In the genomic region with DNA sequence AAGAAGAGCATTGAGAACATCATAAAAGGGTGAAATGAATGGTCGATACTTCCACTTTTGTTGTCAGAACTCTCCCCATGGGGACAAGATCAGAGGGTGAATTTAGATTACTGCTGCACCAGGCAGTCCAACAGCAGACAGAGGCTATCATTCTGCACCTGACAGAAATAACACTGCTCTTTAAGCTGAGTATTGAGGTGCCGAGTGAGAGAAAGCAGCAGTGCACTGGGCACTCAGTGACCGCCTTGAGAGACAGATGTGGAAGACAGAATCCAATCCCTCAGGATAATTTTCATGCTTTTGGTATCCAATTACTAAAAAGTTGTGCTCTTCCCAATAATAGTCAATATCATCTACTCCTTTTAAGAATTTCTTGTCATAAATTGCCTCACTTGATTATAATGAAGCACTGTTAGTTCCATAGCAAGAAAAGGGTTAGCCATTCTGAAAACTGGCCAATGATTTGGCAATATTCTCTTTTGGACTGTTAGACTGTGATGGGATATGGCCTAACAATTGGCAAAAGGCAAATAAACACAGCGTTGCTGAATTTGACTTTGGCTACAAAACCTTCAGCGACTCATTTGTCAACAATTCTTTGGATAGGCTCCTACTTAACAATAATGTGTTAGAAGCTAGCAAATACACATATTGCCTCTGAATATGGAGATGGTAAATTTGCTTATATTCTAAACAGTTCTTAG, we compare ENCODE assay signal across 16 cellular contexts. TPM values are rescaled to one million over a fixed set of nuclear protein-coding genes. Genes with fewer than 3 reads are reported as not detected.
DNase-seq lines count a peak whose midpoint lies in the region; ATAC-seq and TF ChIP-seq lines count a peak whose summit lies in the region.
"Had no signal": no experiment of that assay in that cellular context is flagged by ENCODE, and none has a peak within 500 bp of the region (broad histone marks: within the 10 kb centered on the region; RNA-seq: fewer than 3 reads in every experiment).

No MANE protein-coding gene starts in this region.

- H3F3A ChIP-seq in smooth muscle cell (ENCODE audit: low read depth), result peaks cover 4% of the 10 kb centered on the region

- no peaks in the 10 kb centered on the region for H3K27me3 ChIP-seq in right cardiac atrium (ENCODE audit: control insufficient read depth, insufficient read depth)
- H3K27me3 ChIP-seq in smooth muscle cell (ENCODE audit: low read depth), result no peaks in the 10 kb centered on the region
- H3K27me3 ChIP-seq: BLaER1 treated with 17β-estradiol and CSF1 and Interleukin-3, amounts not matched to agents 10 nM and 100 nM; pancreas had no signal

- H3K4me1 ChIP-seq in right cardiac atrium (ENCODE audit: control insufficient read depth, insufficient read depth, low read length), result peaks cover 8% of the 10 kb centered on the region
- H3K4me1 ChIP-seq in smooth muscle cell (ENCODE audit: low read depth), result peaks cover 3% of the 10 kb centered on the region
- H3K4me1 ChIP-seq: BLaER1 treated with 17β-estradiol and CSF1 and Interleukin-3, amounts not matched to agents 10 nM and 100 nM; pancreas had no signal

- H3K36me3 ChIP-seq in smooth muscle cell (ENCODE audit: low read depth), result no peaks in the 10 kb centered on the region
- H3K36me3 ChIP-seq: BLaER1 treated with 17β-estradiol and CSF1 and Interleukin-3, amounts not matched to agents 10 nM and 100 nM; pancreas had no signal

- H3K79me2 ChIP-seq in smooth muscle cell (ENCODE audit: low read depth), result peaks cover 94% of the 10 kb centered on the region

- no peak overlapping the region for H2AFZ ChIP-seq in smooth muscle cell (ENCODE audit: low read depth)

- peak; percentile 89 to 92 for ATAC-seq in right cardiac atrium

- no peak overlapping the region for H3K9ac ChIP-seq in smooth muscle cell (ENCODE audit: low read depth)
- H3K9ac ChIP-seq: BLaER1 treated with 17β-estradiol and CSF1 and Interleukin-3, amounts not matched to agents 10 nM and 100 nM had no signal

- peak overlapping the region; percentile 94 for H3K4me2 ChIP-seq in smooth muscle cell
- H3K4me2 ChIP-seq: BLaER1 treated with 17β-estradiol and CSF1 and Interleukin-3, amounts not matched to agents 10 nM and 100 nM had no signal

- H3K27ac ChIP-seq in right cardiac atrium (ENCODE audit: low read length) (peak overlapping the region; percentile 80), smooth muscle cell (ENCODE audit: low read depth) (peak overlapping the region; percentile 20)
- H3K27ac ChIP-seq: BLaER1 treated with 17β-estradiol and CSF1 and Interleukin-3, amounts not matched to agents 10 nM and 100 nM; pancreas had no signal

- DNase-seq in EL (peak; percentile 35), choroid plexus epithelial cell (ENCODE audit: low read depth) (peak; percentile 49), right cardiac atrium (peak; percentile 38 to 68 (median 65)), smooth muscle cell (lab: John Stamatoyannopoulos, UW; ENCODE audit: unreplicated experiment) (no peak), NCI-H510A (lab: John Stamatoyannopoulos, UW) (no peak), NCI-H69 (lab: John Stamatoyannopoulos, UW) (no peak)
- DNase-seq in activated naive CD4-positive, alpha-beta T cell treated with Interleukin-2 at 50 U/mL for 16 hours, result no peak
- DNase-seq in activated T-cell treated with anti-CD3 and anti-CD28 coated beads, Interleukin-2, amount 50 U/mL, for 48 hours, result no peak
- DNase-seq: DMS79, endodermal cell, hippocampal formation, NCI-H1436 treated with DMSO at 0.1 percent for 48 hours, NCI-H524, pancreas had no signal

- TF ChIP-seq CTCF in choroid plexus epithelial cell (conservative IDR thresholded peaks at IDR 0.05; ENCODE audit: low read depth, low read length) (no peak), smooth muscle cell (IDR thresholded peaks at IDR 0.05; ENCODE audit: borderline replicate concordance, insufficient read depth, poor library complexity, severe bottlenecking) (no peak)

- H3K4me3 ChIP-seq in choroid plexus epithelial cell (ENCODE audit: low read depth, low read length) (no peak overlapping the region), right cardiac atrium (ENCODE audit: low read length) (peak overlapping the region; percentile 37), smooth muscle cell (peak overlapping the region; percentile 82)
- H3K4me3 ChIP-seq: BLaER1 treated with 17β-estradiol and CSF1 and Interleukin-3, amounts not matched to agents 10 nM and 100 nM had no signal

- H4K20me1 ChIP-seq in smooth muscle cell (ENCODE audit: low read depth), result peaks cover 95% of the 10 kb centered on the region
- H4K20me1 ChIP-seq: BLaER1 treated with 17β-estradiol and CSF1 and Interleukin-3, amounts not matched to agents 10 nM and 100 nM had no signal

- intact Hi-C loops in right cardiac atrium (cut with DNase I), result loop anchor here in 3 of 4 donors (10.0 kb wide), 2 partner anchors 194 to 564 kb away; no protein-coding TSS in a partner anchor

- WGBS in right cardiac atrium, result 39% methylated on average over 5 of the region's 5 CpGs
- whole genome bisulfite sequencing in smooth muscle cell (ENCODE audit: low lambda C conversion rate), result 86% methylated on average over 5 of the region's 5 CpGs

- H3K9me3 ChIP-seq in right cardiac atrium (ENCODE audit: control insufficient read depth, low read length) (no peaks in the 10 kb centered on the region), smooth muscle cell (replicated peaks; ENCODE audit: low read depth) (no peaks in the 10 kb centered on the region)
- H3K9me3 ChIP-seq: BLaER1 treated with 17β-estradiol and CSF1 and Interleukin-3, amounts not matched to agents 10 nM and 100 nM; pancreas had no signal

RNA-seq across cellular contexts. Expression of gene FGF7, which starts 5.5 kb away (rescaled TPM):
- total RNA-seq in right cardiac atrium, result 10 to 100 TPM; 29.0 to 50.0 (median 39.0) TPM
- polyA plus RNA-seq in right cardiac atrium, result 21.3 TPM
- total RNA-seq in smooth muscle cell, result 358 and 430 TPM in 2 replicates
- polyA plus RNA-seq in smooth muscle cell, result 210 and 281 TPM in 2 replicates
- total RNA-seq: endodermal cell, lung microvascular endothelial cell had no signal

Comparison
In these comparisons a context has a peak if more than half of its experiments do, and no peak if none do; other contexts are left out.
1. DNase-seq: peak in EL (single experiment), choroid plexus epithelial cell (single experiment) and right cardiac atrium (3 of 3); none in smooth muscle cell (single experiment), NCI-H510A (single experiment), NCI-H69 (single experiment), activated naive CD4-positive, alpha-beta T cell treated with Interleukin-2 at 50 U/mL for 16 hours (single experiment) and activated T-cell treated with anti-CD3 and anti-CD28 coated beads, Interleukin-2, amount 50 U/mL, for 48 hours (0 of 2).